1 cellular context compared by ENCODE assay signal in genomic region chr1:62783736-62784508, GRCh38.
TF ChIP-seq lines count a peak whose summit lies in the region.

TSS of gene ATG4C (plus strand) at chr1:62784132. CDS start at chr1:62803787, 19,655 bp downstream.

TF ChIP-seq in K562, 482 proteins besides CTCF, POLR2A, EP300 and RAD21 (continued from another document and continues in another):
- TF ChIP-seq ZNF318 (IDR thresholded peaks at IDR 0.05; ENCODE audit: borderline replicate concordance in 1 of 2, low read depth in 1 of 2) (no peak; a peak in 1 of 4 replicates), SIX5 (IDR thresholded peaks at IDR 0.05; ENCODE audit: borderline replicate concordance in 1 of 2, insufficient read depth in 1 of 2, low read depth in 1 of 2, low read length in 2 of 2) (peak; percentile 90 to 92), KAT2B (IDR thresholded peaks at IDR 0.05; ENCODE audit: low read depth, low read length) (no peak), BACH1 (tag; IDR thresholded peaks at IDR 0.05) (0 out of 2 replicates have a peak, but pooled peaks have one; percentile 57), GABPB2 (CRISPR knock-in tag; conservative IDR thresholded peaks at IDR 0.05) (no peak), SRSF9 (IDR thresholded peaks at IDR 0.05; ENCODE audit: borderline replicate concordance, low read depth, low read length) (no peak), SMARCC2 (IDR thresholded peaks at IDR 0.05; ENCODE audit: low read depth) (no peak), ARID2 (IDR thresholded peaks at IDR 0.05) (no peak), YBX1 (IDR thresholded peaks at IDR 0.05) (no peak), SETDB1 (IDR thresholded peaks at IDR 0.05; ENCODE audit: low read length) (no peak), ZNF511 (CRISPR knock-in tag; IDR thresholded peaks at IDR 0.05) (no peak), ZNF41 (CRISPR knock-in tag; conservative IDR thresholded peaks at IDR 0.05) (no peak), ZNF655 (CRISPR knock-in tag; IDR thresholded peaks at IDR 0.05) (no peak), PHF8 (IDR thresholded peaks at IDR 0.05; ENCODE audit: borderline replicate concordance, low read length) (peak; percentile 90), ZNF695 (CRISPR knock-in tag; IDR thresholded peaks at IDR 0.05) (no peak), EHMT2 (IDR thresholded peaks at IDR 0.05) (no peak), ZNF717 (CRISPR knock-in tag; IDR thresholded peaks at IDR 0.05) (no peak), BRF2 (IDR thresholded peaks at IDR 0.05; ENCODE audit: borderline replicate concordance, insufficient read depth, insufficient read length) (no peak), SP1 (CRISPR knock-in tag; IDR thresholded peaks at IDR 0.05) (peak; percentile 68; the same call in 1 of the 2 replicates), SNIP1 (IDR thresholded peaks at IDR 0.05; ENCODE audit: low read depth) (no peak), ZNF75A (CRISPR knock-in tag; IDR thresholded peaks at IDR 0.05) (no peak), SNRNP70 (optimal IDR thresholded peaks at IDR 0.05; ENCODE audit: low read depth, low read length) (no peak), HINFP (tag; conservative IDR thresholded peaks at IDR 0.05; ENCODE audit: low read depth) (no peak), FOS (IDR thresholded peaks at IDR 0.05; ENCODE audit: extremely low read depth, insufficient read length) (no peak), ZNF165 (CRISPR knock-in tag; IDR thresholded peaks at IDR 0.05; ENCODE audit: borderline replicate concordance) (no peak), CBFB (CRISPR knock-in tag; IDR thresholded peaks at IDR 0.05) (0 out of 2 replicates have a peak, but pooled peaks have one; percentile 32), GATAD2B (IDR thresholded peaks at IDR 0.05; ENCODE audit: borderline replicate concordance) (no peak; the same call in 1 of the 2 replicates), PHTF2 (CRISPR knock-in tag; IDR thresholded peaks at IDR 0.05) (no peak), ZNF280B (CRISPR knock-in tag; IDR thresholded peaks at IDR 0.05) (no peak), PHF20 (IDR thresholded peaks at IDR 0.05; ENCODE audit: partially characterized antibody) (peak; percentile 87), ZBTB1 (CRISPR knock-in tag; IDR thresholded peaks at IDR 0.05; ENCODE audit: borderline replicate concordance, low read depth) (peak; percentile 88), IRF9 (tag; IDR thresholded peaks at IDR 0.05) (no peak), SLC30A9 (CRISPR knock-in tag; IDR thresholded peaks at IDR 0.05) (no peak), PRDM10 (IDR thresholded peaks at IDR 0.05; ENCODE audit: partially characterized antibody) (peak; percentile 26), ZBTB5 (IDR thresholded peaks at IDR 0.05) (no peak), HNRNPLL (IDR thresholded peaks at IDR 0.05; ENCODE audit: low read depth, low read length, poor library complexity, severe bottlenecking) (peak; percentile 89), RFX7 (CRISPR knock-in tag; IDR thresholded peaks at IDR 0.05) (no peak)
